ENCODE assay signal across 20 cellular contexts in the genomic region with DNA sequence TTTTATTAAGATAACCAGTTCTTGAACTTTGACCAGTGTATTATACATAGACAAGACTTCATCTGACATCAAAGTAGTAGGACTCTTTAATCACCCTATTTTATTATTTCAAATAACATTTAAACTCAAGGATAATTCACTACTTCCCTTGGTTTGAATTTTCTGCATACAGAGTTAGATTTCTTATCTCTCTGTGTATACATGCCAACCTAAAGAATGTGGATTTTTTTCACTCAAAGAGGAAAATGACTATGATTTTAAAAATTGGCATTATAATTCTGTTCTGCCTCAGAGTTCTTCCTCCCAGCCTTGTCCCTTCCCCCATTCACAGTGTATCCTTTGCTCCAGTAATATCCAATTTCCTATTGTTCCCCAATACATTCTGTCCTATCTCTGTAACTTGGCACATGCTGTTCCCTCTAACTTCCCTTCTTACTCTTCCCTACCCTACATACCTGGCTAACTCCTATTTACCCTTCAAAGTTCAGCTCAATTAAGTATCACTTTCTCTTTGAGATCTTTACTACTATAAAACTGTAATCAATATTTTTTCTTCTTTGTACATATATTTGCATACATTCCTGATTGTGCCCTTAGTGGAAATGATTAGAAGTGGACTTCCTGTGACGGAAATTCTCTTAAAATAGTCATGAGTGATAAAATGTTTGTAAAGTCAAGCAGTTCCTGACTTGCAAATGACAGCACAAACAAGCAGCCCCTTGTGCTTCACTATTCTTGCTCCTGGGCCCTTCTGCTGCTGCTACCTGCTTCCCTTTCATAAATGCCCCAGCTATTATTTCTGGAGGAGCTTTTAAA. TPM values are rescaled to one million over a fixed set of nuclear protein-coding genes. Genes with fewer than 3 reads are reported as not detected.
DNase-seq lines count a peak whose midpoint lies in the region; ATAC-seq, FAIRE-seq and TF ChIP-seq lines count a peak whose summit lies in the region.
"Had no signal": no experiment of that assay in that cellular context is flagged by ENCODE, and none has a peak within 500 bp of the region (broad histone marks: within the 10 kb centered on the region; RNA-seq: fewer than 3 reads in every experiment).

No MANE protein-coding gene starts in this region.

- H3K4me3 Mint-ChIP-seq in GM23338 (no peak overlapping the region), nephron (no peak overlapping the region)
- H3K4me3 Mint-ChIP-seq: CD4-positive, CD25-positive, alpha-beta regulatory T cell had no signal

- H2BK15ac ChIP-seq in mesenchymal stem cell (ENCODE audit: low read depth, poor library complexity, severe bottlenecking) = no peak overlapping the region

- no peak overlapping the region for H3K4ac ChIP-seq in mesenchymal stem cell (ENCODE audit: low read depth in 1 of 2, low read length in 2 of 2)

- CTCF ChIA-PET in HepG2 (lab: Yijun Ruan, JAX; ENCODE audit: low intra/inter-chr PET ratio, low total read pairs) = no interaction called here

- 0 out of 2 replicates have a peak, but pooled peaks cover 5% of the 10 kb centered on the region for H3K9me2 ChIP-seq in GM23338 (ENCODE audit: insufficient read depth)

- no peak overlapping the region for H3K4me2 ChIP-seq in GM23338
- H3K4me2 ChIP-seq in HepG2 (ENCODE audit: low read depth, low read length) = peak overlapping the region; percentile 9; the same call in 1 of the 2 replicates
- no peak overlapping the region for H3K4me2 ChIP-seq in mesenchymal stem cell (ENCODE audit: low read length, poor library complexity, severe bottlenecking)
- H3K4me2 ChIP-seq: KMS-11 had no signal

- H3K36me3 ChIP-seq in GM23338 (ENCODE audit: insufficient read depth) = no peaks in the 10 kb centered on the region
- no peaks in the 10 kb centered on the region for H3K36me3 ChIP-seq in HepG2 (replicated peaks in 1 of 2; ENCODE audit: control insufficient read depth in 1 of 2, insufficient read depth in 2 of 2, low read length in 2 of 2)
- H3K36me3 ChIP-seq in mesenchymal stem cell (ENCODE audit: control insufficient read depth in 1 of 2, insufficient read depth in 2 of 2, low read depth in 1 of 2, low read length in 2 of 2) = no peaks in the 10 kb centered on the region

- no peak overlapping the region for H3K27ac ChIP-seq in GM23338 (ENCODE audit: low read depth)
- H3K27ac ChIP-seq in VCaP = peak overlapping the region; percentile 56
- no peak overlapping the region for H3K27ac ChIP-seq in HepG2 (ENCODE audit: extremely low read length, insufficient read depth, low read length)
- H3K27ac ChIP-seq in mesenchymal stem cell (ENCODE audit: low read length, poor library complexity, severe bottlenecking) = no peak overlapping the region
- H3K27ac ChIP-seq: KMS-11 had no signal

- no peaks in the 10 kb centered on the region for H3K79me1 ChIP-seq in mesenchymal stem cell (replicated peaks; ENCODE audit: low read length, poor library complexity, severe bottlenecking)

- no peak for FAIRE-seq in HepG2 (lab: Jason Lieb, UNC)
- FAIRE-seq: GM12892, GM19239, H54 had no signal

- 39% methylated on average over 1 of the region's 1 CpG for WGBS in HepG2 (ENCODE audit: low lambda C conversion rate)
- no CpG with 5 or more reads among the region's 1 CpG for WGBS in mesenchymal stem cell

- no TSS peak for BruUV-seq in HepG2 (replicated peaks; lab: Mats Ljungman, UMichigan)

- no peak overlapping the region for H3K4me3 ChIP-seq in GM23338
- H3K4me3 ChIP-seq in HepG2 (replicated peaks in 1 of 3; ENCODE audit: insufficient read depth in 1 of 3, low read depth in 2 of 3, low read length in 3 of 3) = no peak overlapping the region
- H3K4me3 ChIP-seq in mesenchymal stem cell (ENCODE audit: insufficient read depth in 1 of 2, low read depth in 1 of 2, low read length in 2 of 2) = no peak overlapping the region

- H3K27ac Mint-ChIP-seq in GM23338 = no peak overlapping the region; the same call in 1 of the 2 replicates
- peak overlapping the region in 2 of 3 experiments; percentile 3 to 11 for H3K27ac Mint-ChIP-seq in nephron
- H3K27ac Mint-ChIP-seq: CD4-positive, CD25-positive, alpha-beta regulatory T cell had no signal

- H3K36me3 Mint-ChIP-seq in GM23338 (ENCODE audit: low read depth) = no peaks in the 10 kb centered on the region
- peaks cover 4% of the 10 kb centered on the region for H3K36me3 Mint-ChIP-seq in nephron (ENCODE audit: low read depth)
- H3K36me3 Mint-ChIP-seq: CD4-positive, CD25-positive, alpha-beta regulatory T cell had no signal

- DNase-seq in GM23338 (ENCODE audit: low spot score) = no peak
- DNase-seq in HepG2 (ENCODE audit: low spot score) = no peak
- DNase-seq in posterior vena cava (ENCODE audit: low spot score) = no peak
- no peak for DNase-seq in omental fat pad (ENCODE audit: low spot score)
- DNase-seq in mesenchymal stem cell = no peak
- no peak for DNase-seq in SHP77 (lab: John Stamatoyannopoulos, UW)
- DNase-seq: AML-193; Calu3; CD4-positive, CD25-positive, alpha-beta regulatory T cell; NCI-H187 treated with DMSO at 0.1 percent for 48 hours; NCI-H2171; NCI-H446 treated with DMSO at 0.1 percent for 48 hours; NCI-H748 treated with DMSO at 0.1 percent for 48 hours; Right ventricle myocardium superior had no signal

- H3K9me3 Mint-ChIP-seq in GM23338 (no peaks in the 10 kb centered on the region), nephron (no peaks in the 10 kb centered on the region)
- H3K9me3 Mint-ChIP-seq: CD4-positive, CD25-positive, alpha-beta regulatory T cell had no signal

- no peak overlapping the region for H4K8ac ChIP-seq in mesenchymal stem cell (ENCODE audit: low read length)

- TF ChIP-seq RAD21 in HepG2 (CRISPR knock-in tag; IDR thresholded peaks at IDR 0.05) = no peak

- H3K4me1 Mint-ChIP-seq in GM23338 (peaks cover 13% of the 10 kb centered on the region), nephron (peaks cover 5% of the 10 kb centered on the region)

- H3K4me1 ChIP-seq in GM23338 (ENCODE audit: insufficient read depth) (peaks cover 11% of the 10 kb centered on the region), HepG2 (ENCODE audit: insufficient read depth, low read length) (peaks cover 30% of the 10 kb centered on the region), mesenchymal stem cell (ENCODE audit: control insufficient read depth, insufficient read depth, low read depth, low read length) (no peaks in the 10 kb centered on the region)

- no peak for TF ChIP-seq CTCF in GM23338 (conservative IDR thresholded peaks at IDR 0.05; ENCODE audit: low read depth in 2 of 2)
- no peak for TF ChIP-seq CTCF in VCaP (conservative IDR thresholded peaks at IDR 0.05)
- no peak for TF ChIP-seq CTCF in HepG2 (CRISPR knock-in tag; IDR thresholded peaks at IDR 0.05)
- TF ChIP-seq CTCF in nephron (IDR thresholded peaks at IDR 0.05; ENCODE audit: unreplicated experiment in 3 of 3) = no peak
- no peak for TF ChIP-seq CTCF in omental fat pad (IDR thresholded peaks at IDR 0.05)

- H3K9ac ChIP-seq in HepG2 (ENCODE audit: insufficient read depth, low read depth, low read length) (no peak overlapping the region), mesenchymal stem cell (ENCODE audit: low read length) (no peak overlapping the region)
- H3K9ac ChIP-seq: KMS-11 had no signal

- no peak overlapping the region for H2BK120ac ChIP-seq in mesenchymal stem cell (ENCODE audit: low read depth, low read length)

- H2BK5ac ChIP-seq in mesenchymal stem cell (ENCODE audit: low read depth, low read length, poor library complexity, severe bottlenecking) = no peak overlapping the region

- in situ Hi-C loops in HepG2 (cut with HindIII; ENCODE audit: extremely low pct_ligation_motif_present, low pct_unique_long_range_greater_than_20kb) = no loop called here

- intact Hi-C loops in HepG2 (cut with micrococcal nuclease; ENCODE audit: unreplicated experiment) (no loop called here), posterior vena cava (cut with DNase I) (no loop called here)

- H3K79me2 ChIP-seq in GM23338 (replicated peaks; ENCODE audit: insufficient read depth) (no peaks in the 10 kb centered on the region), HepG2 (ENCODE audit: insufficient read depth, low read length) (no peaks in the 10 kb centered on the region)

- TF ChIP-seq EP300 in HepG2 (IDR thresholded peaks at IDR 0.05; ENCODE audit: low read depth in 2 of 2, low read length in 2 of 2) = no peak
- no peak for TF ChIP-seq EP300 in HepG2 (CRISPR knock-in tag; IDR thresholded peaks at IDR 0.05; ENCODE audit: borderline replicate concordance)

- H4K91ac ChIP-seq in mesenchymal stem cell (ENCODE audit: low read length) = no peak overlapping the region

- H2AK5ac ChIP-seq in mesenchymal stem cell (ENCODE audit: low read length, severe bottlenecking) = no peak overlapping the region

- no peak for ATAC-seq in GM23338
- peak; percentile 24; the same call in 1 of the 3 replicates for ATAC-seq in HepG2
- ATAC-seq in omental fat pad (ENCODE audit: low FRiP score) = no peak

- H3F3A ChIP-seq in GM23338 (replicated peaks; ENCODE audit: low read depth) = no peaks in the 10 kb centered on the region

- H3K23ac ChIP-seq in mesenchymal stem cell (ENCODE audit: low read length in 2 of 2) = no peak overlapping the region

- H3K27me3 Mint-ChIP-seq in GM23338 (ENCODE audit: insufficient read depth, low read depth, poor library complexity) = no peaks in the 10 kb centered on the region
- peaks cover 3% of the 10 kb centered on the region for H3K27me3 Mint-ChIP-seq in nephron (ENCODE audit: low read depth)

- no peak overlapping the region for H3K18ac ChIP-seq in mesenchymal stem cell (ENCODE audit: low read depth in 1 of 2, low read length in 2 of 2)

- no peak for TF ChIP-seq POLR2A in HepG2 (IDR thresholded peaks at IDR 0.05; ENCODE audit: insufficient read depth in 1 of 2, low read depth in 2 of 2, low read length in 2 of 2)

- H2BK12ac ChIP-seq in mesenchymal stem cell (ENCODE audit: low read length in 2 of 2) = no peak overlapping the region

- POLR2A ChIA-PET in HepG2 (lab: Yijun Ruan, JAX) = no interaction called here

- no peaks in the 10 kb centered on the region for H3K27me3 ChIP-seq in GM23338 (ENCODE audit: insufficient read depth)
- H3K27me3 ChIP-seq in HepG2 (ENCODE audit: control insufficient read depth in 1 of 2, insufficient read depth in 2 of 2, low read length in 2 of 2) = no peaks in the 10 kb centered on the region
- no peaks in the 10 kb centered on the region for H3K27me3 ChIP-seq in mesenchymal stem cell (ENCODE audit: control insufficient read depth in 1 of 2, insufficient read depth in 1 of 2, low read length in 2 of 2)

- H2AFZ ChIP-seq in GM23338 (peak overlapping the region; percentile 21; the same call in 1 of the 2 replicates), HepG2 (ENCODE audit: low read length) (no peak overlapping the region), mesenchymal stem cell (ENCODE audit: low read depth, low read length) (no peak overlapping the region)

- no peaks in the 10 kb centered on the region for H4K20me1 ChIP-seq in GM23338 (replicated peaks; ENCODE audit: insufficient read depth)
- no peaks in the 10 kb centered on the region for H4K20me1 ChIP-seq in HepG2 (ENCODE audit: insufficient read depth, low read length)

- H3K14ac ChIP-seq in mesenchymal stem cell (ENCODE audit: low read length in 2 of 2) = no peak overlapping the region

- no peaks in the 10 kb centered on the region for H3K9me3 ChIP-seq in HepG2 (ENCODE audit: low read length)
- H3K9me3 ChIP-seq in mesenchymal stem cell (ENCODE audit: control insufficient read depth, low read length) = no peaks in the 10 kb centered on the region

RNA-seq across cellular contexts. Expression of a gene that starts 38.1 kb away (rescaled TPM):
- total RNA-seq in GM23338 (2014; rRNA removed; shearing (Covaris generic)) = 30.8 and 43.7 TPM in 2 replicates
- polyA plus RNA-seq in GM23338 (2016; fragmentation: Nextera tagmentation; extraction: Ambion mirVana) (5.2 and 6.4 TPM in 2 replicates), HepG2 (2011; rRNA removed) (18.0 and 19.1 TPM in 2 replicates)
- total RNA-seq in HepG2 (2016; rRNA removed; fragmentation: Illumina TruSeq; extraction: Trizol) (27.2 and 37.8 TPM in 2 replicates), posterior vena cava (10 to 100 TPM; 54.9 to 58.3 TPM), omental fat pad (100 to 1,000 TPM in 3 of 4 donors, 10 to 100 TPM in 1; 80.0 to 133 (median 113) TPM)
- total RNA-seq in HepG2 (2016; cell fraction: cytosol; rRNA removed; fragmentation: Illumina TruSeq; extraction: Trizol; ENCODE audit: low read depth) = 9.8 and 10.5 TPM in 2 replicates
- 28.0 and 37.6 TPM in 2 replicates for total RNA-seq in HepG2 (2016; cell fraction: insoluble cytoplasmic fraction; rRNA removed; fragmentation: Illumina TruSeq; extraction: Trizol)
- total RNA-seq in HepG2 (2016; cell fraction: membrane; rRNA removed; fragmentation: Illumina TruSeq; extraction: Trizol) = 9.8 and 11.7 TPM in 2 replicates
- 48.3 and 57.3 TPM in 2 replicates for total RNA-seq in HepG2 (2016; cell fraction: nucleus; rRNA removed; fragmentation: Illumina TruSeq; extraction: Trizol)
- polyA plus RNA-seq in HepG2 (2011; cell fraction: cytosol; rRNA removed) = 7.4 and 12.2 TPM in 2 replicates
- 14.8 and 19.2 TPM in 2 replicates for polyA plus RNA-seq in HepG2 (2011; cell fraction: nucleus; rRNA removed)
- polyA plus RNA-seq in HepG2 (2012) = 13.0 and 14.6 TPM in 2 replicates
- polyA plus RNA-seq in HepG2 (2016; cell fraction: cytosol; fragmentation: Illumina TruSeq; extraction: Trizol; ENCODE audit: low read depth) = 0.53 and 0.61 TPM in 2 replicates
- 16.1 and 17.3 TPM in 2 replicates for polyA plus RNA-seq in HepG2 (2016; cell fraction: insoluble cytoplasmic fraction; fragmentation: Illumina TruSeq; extraction: Trizol; ENCODE audit: low read depth)
- polyA plus RNA-seq in HepG2 (2016; cell fraction: membrane; fragmentation: Illumina TruSeq; extraction: Trizol; ENCODE audit: low read depth) = 1.4 and 2.2 TPM in 2 replicates
- polyA plus RNA-seq in HepG2 (2016; cell fraction: nucleus; fragmentation: Illumina TruSeq; extraction: Trizol; ENCODE audit: insufficient read depth, low read depth) = 25.6 and 26.6 TPM in 2 replicates
- 16.1 and 17.5 TPM in 2 replicates for polyA minus RNA-seq in HepG2 (2011; rRNA and poly(A)+ RNA removed; ENCODE audit: low replicate concordance)
- 24.1 and 28.7 TPM in 2 replicates for polyA minus RNA-seq in HepG2 (2011; cell fraction: cytosol; rRNA and poly(A)+ RNA removed)
- 136 and 155 TPM in 2 replicates for polyA minus RNA-seq in HepG2 (2011; cell fraction: nucleus; rRNA and poly(A)+ RNA removed)
- 14.6 TPM for polyA plus RNA-seq in mesenchymal stem cell (2013, experiment 1 of 2)
- 13.9 TPM for polyA plus RNA-seq in mesenchymal stem cell (2013, experiment 2 of 2)
